ENCODE assay signal across 1 cellular context in genomic region chr6:36851149-36851614, GRCh38.
TF ChIP-seq lines count a peak whose summit lies in the region.

No MANE protein-coding gene starts in this region.

TF ChIP-seq in GM12878, 131 proteins besides CTCF, POLR2A, EP300 and RAD21 (continued from another document):
- TF ChIP-seq E2F4 (IDR thresholded peaks at IDR 0.05; ENCODE audit: low read depth, low read length) (no peak), SUZ12 (IDR thresholded peaks at IDR 0.05; ENCODE audit: unreplicated experiment) (no peak)
